1 cellular context compared by ENCODE assay signal in the genomic region with DNA sequence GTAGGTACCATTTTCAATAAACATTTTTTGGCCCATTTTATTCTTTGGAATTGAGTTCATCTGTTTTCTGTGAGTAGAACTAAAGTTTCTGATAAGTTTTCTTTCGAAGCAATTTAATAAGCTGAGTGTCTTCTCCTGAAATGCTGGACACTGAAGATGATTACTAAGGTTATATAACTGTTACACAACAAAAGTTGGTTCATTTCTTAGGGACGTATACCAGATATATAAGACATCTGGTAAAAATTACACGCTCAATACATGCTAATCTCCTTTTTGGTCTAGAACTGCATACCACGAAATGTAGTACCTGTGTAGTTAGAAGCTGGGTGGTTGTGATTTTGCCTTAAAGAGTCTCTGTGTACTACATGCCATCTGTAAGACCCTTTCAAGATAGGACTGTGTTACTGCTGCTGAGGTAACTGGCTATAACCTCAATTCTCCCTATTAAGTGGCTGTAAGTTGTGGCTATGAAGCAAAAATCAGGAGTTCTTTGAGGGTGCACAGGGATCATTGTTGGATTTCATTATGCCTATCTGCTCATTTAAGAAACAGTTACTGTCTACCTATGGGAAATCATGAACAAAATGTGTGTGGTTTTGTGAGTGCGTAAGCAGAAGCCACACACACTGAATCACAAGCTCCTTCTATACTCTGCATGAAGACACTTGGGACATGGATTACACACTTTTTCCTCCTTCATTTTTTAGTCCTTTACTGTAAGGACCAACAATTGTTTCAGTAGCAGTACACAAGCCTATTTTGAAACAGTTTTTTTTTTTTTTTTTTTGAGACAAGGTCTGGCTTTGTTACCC.
TF ChIP-seq lines count a peak whose summit lies in the region.

No MANE protein-coding gene starts in this region.

TF ChIP-seq in A549, 52 proteins besides CTCF, POLR2A, EP300 and RAD21 (continued from another document):
- TF ChIP-seq, protein P1, sequence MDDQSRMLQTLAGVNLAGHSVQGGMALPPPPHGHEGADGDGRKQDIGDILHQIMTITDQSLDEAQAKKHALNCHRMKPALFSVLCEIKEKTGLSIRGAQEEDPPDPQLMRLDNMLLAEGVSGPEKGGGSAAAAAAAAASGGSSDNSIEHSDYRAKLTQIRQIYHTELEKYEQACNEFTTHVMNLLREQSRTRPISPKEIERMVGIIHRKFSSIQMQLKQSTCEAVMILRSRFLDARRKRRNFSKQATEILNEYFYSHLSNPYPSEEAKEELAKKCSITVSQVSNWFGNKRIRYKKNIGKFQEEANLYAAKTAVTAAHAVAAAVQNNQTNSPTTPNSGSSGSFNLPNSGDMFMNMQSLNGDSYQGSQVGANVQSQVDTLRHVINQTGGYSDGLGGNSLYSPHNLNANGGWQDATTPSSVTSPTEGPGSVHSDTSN (IDR thresholded peaks at IDR 0.05) = no peak
- TF ChIP-seq RARB (CRISPR knock-in tag; IDR thresholded peaks at IDR 0.05) (no peak), SREBF2 (IDR thresholded peaks at IDR 0.05) (no peak), KDM1A (IDR thresholded peaks at IDR 0.05; ENCODE audit: low read depth) (no peak), KDM5A (IDR thresholded peaks at IDR 0.05) (no peak), CHD4 (IDR thresholded peaks at IDR 0.05; ENCODE audit: borderline replicate concordance) (no peak), CEBPB (IDR thresholded peaks at IDR 0.05) (no peak), NPAS2 (CRISPR knock-in tag; IDR thresholded peaks at IDR 0.05; ENCODE audit: borderline replicate concordance) (no peak)
- TF ChIP-seq, protein P2, sequence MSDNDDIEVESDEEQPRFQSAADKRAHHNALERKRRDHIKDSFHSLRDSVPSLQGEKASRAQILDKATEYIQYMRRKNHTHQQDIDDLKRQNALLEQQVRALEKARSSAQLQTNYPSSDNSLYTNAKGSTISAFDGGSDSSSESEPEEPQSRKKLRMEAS (IDR thresholded peaks at IDR 0.05) = no peak
